In the genomic region with DNA sequence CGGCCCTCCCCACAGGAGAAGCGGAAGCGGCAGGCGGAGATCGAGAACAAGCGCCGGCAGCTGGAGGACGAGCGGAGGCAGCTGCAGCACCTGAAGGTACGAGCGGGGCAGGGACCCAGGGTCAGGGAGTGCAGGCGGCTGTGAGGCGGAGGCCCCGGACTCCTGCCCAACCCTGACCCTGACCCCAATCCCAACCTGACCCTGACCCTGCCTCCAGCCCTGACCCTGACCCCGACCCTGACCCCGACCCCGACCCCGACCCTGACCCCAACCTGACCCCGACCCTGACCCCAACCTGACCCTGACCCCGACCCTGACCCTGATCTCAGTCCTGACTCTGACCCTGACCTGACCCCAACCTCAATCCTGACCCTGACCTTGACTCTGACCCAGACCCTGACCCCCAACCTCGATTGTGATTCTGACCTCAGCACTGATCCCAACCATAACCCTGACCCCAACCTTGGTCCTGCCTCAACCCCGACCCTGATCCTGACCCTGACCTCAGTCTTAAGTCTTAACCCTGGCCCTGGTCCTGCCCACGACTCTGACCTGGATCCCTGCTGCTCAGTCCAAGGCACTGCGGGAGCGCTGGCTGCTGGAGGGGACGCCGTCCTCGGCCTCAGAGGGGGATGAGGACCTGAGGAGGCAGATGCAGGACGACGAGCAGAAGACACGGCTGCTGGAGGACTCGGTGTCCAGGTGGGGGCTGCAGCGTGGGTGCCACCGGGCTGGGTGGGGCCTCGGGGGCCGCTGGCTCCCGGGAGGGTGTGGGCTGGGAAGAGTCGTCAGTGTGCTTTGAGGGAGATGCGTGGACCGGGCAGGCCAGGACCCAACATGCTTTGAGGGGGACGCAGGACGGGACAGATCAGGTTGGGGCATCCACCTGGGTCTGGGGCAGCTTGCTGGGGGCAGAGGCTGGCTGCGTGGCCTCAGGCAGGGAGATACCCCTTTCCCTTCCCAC, we compare ENCODE assay signal across 20 cellular contexts. TPM values are rescaled to one million over a fixed set of nuclear protein-coding genes. Genes with fewer than 3 reads are reported as not detected.
A peak's percentile ranks its signal among the peaks of the same experiment; 100 is the strongest.
DNase-seq lines count a peak whose midpoint lies in the region; TF ChIP-seq lines count a peak whose summit lies in the region.
"Had no signal": no experiment of that assay in that cellular context is flagged by ENCODE, and none has a peak within 500 bp of the region (broad histone marks: within the 10 kb centered on the region; RNA-seq: fewer than 3 reads in every experiment).

No MANE protein-coding gene starts in this region.

- H3K27me3 Mint-ChIP-seq in nephron progenitor cell (ENCODE audit: low read depth, poor library complexity), result peaks cover 3% of the 10 kb centered on the region
- no peaks in the 10 kb centered on the region for H3K27me3 Mint-ChIP-seq in Calu3 (ENCODE audit: unreplicated experiment)
- H3K27me3 Mint-ChIP-seq: activated CD4-positive, alpha-beta T cell treated with anti-CD3 and anti-CD28 coated beads, Interleukin-2, amount 10 ng/mL, durations not matched to agents 24 days and 14 days; activated naive CD8-positive, alpha-beta T cell had no signal

- H3K9me3 ChIP-seq in left ventricle myocardium inferior (replicated peaks), result no peaks in the 10 kb centered on the region
- H3K9me3 ChIP-seq in skeletal muscle tissue (ENCODE audit: control insufficient read depth in 3 of 3, low read length in 3 of 3), result no peaks in the 10 kb centered on the region
- H3K9me3 ChIP-seq: MG63, prostate gland, thoracic aorta had no signal

- no peak overlapping the region for H3K27ac Mint-ChIP-seq in nephron progenitor cell
- H3K27ac Mint-ChIP-seq in Calu3 (ENCODE audit: unreplicated experiment), result no peak overlapping the region
- H3K27ac Mint-ChIP-seq: activated CD4-positive, alpha-beta T cell treated with anti-CD3 and anti-CD28 coated beads, Interleukin-2, amount 10 ng/mL, durations not matched to agents 24 days and 14 days; activated naive CD8-positive, alpha-beta T cell had no signal

- CTCF ChIA-PET in Calu3 (lab: Charles Lee), result no interaction called here

- H3K36me3 Mint-ChIP-seq in nephron progenitor cell (ENCODE audit: low read depth), result peaks cover 13% of the 10 kb centered on the region
- H3K36me3 Mint-ChIP-seq in Calu3 (ENCODE audit: insufficient read depth, unreplicated experiment), result peaks cover 8% of the 10 kb centered on the region
- H3K36me3 Mint-ChIP-seq: activated naive CD8-positive, alpha-beta T cell had no signal

- H3K4me3 ChIP-seq in H7 (ENCODE audit: insufficient read depth, low read depth, low read length), result no peak overlapping the region
- peak overlapping the region; percentile 3 for H3K4me3 ChIP-seq in left ventricle myocardium inferior
- no peak overlapping the region for H3K4me3 ChIP-seq in skeletal muscle tissue (ENCODE audit: low read length in 3 of 3)
- H3K4me3 ChIP-seq: hepatocyte, MG63, prostate gland, thoracic aorta had no signal

- DNase-seq in H7 (peak; percentile 51), caudate nucleus (lab: John Stamatoyannopoulos, UW) (peak in 2 of 61 donors; percentile 18 to 30), left ventricle myocardium inferior (no peak), nephron progenitor cell (no peak), globus pallidus (ENCODE audit: low spot score) (no peak), posterior vena cava (ENCODE audit: low spot score) (no peak), Calu3 (no peak)
- DNase-seq: activated CD4-positive, alpha-beta T cell treated with anti-CD3 and anti-CD28 coated beads, Interleukin-2, amount 10 ng/mL, durations not matched to agents 24 days and 14 days; activated T-cell treated with anti-CD3 and anti-CD28 coated beads, Interleukin-2, amount 50 U/mL, for 1 hour; cerebellar nuclear complex; kidney glomerular epithelial cell; MG63; NCI-H2107; SIG-M5; T-helper 9 cell had no signal

- H3K9ac ChIP-seq in skeletal muscle tissue (ENCODE audit: low read depth in 1 of 3, low read length in 3 of 3), result peak overlapping the region in 1 of 3 donors; percentile 54

- no peak overlapping the region for H3K4me3 Mint-ChIP-seq in nephron progenitor cell
- no peak overlapping the region for H3K4me3 Mint-ChIP-seq in Calu3 (ENCODE audit: low read depth, unreplicated experiment)
- H3K4me3 Mint-ChIP-seq: activated CD4-positive, alpha-beta T cell treated with anti-CD3 and anti-CD28 coated beads, Interleukin-2, amount 10 ng/mL, durations not matched to agents 24 days and 14 days; activated naive CD8-positive, alpha-beta T cell had no signal

- H3K36me3 ChIP-seq in H7 (replicated peaks; ENCODE audit: control insufficient read depth, insufficient read depth, low read length), result no peaks in the 10 kb centered on the region
- H3K36me3 ChIP-seq in left ventricle myocardium inferior, result peaks cover 14% of the 10 kb centered on the region
- peaks cover 0 to 3% (median 0%) of the 10 kb centered on the region in 3 donors for H3K36me3 ChIP-seq in skeletal muscle tissue (ENCODE audit: control insufficient read depth in 3 of 3, insufficient read depth in 3 of 3, low read length in 3 of 3)
- H3K36me3 ChIP-seq: MG63, prostate gland, thoracic aorta had no signal

- TF ChIP-seq CTCF in left ventricle myocardium inferior (IDR thresholded peaks at IDR 0.05; ENCODE audit: borderline replicate concordance) (no peak), nephron progenitor cell (IDR thresholded peaks at IDR 0.05) (no peak), Calu3 (IDR thresholded peaks at IDR 0.05; ENCODE audit: unreplicated experiment) (no peak)

- H3K4me1 Mint-ChIP-seq in nephron progenitor cell (peaks cover 8% of the 10 kb centered on the region), Calu3 (ENCODE audit: low read depth, unreplicated experiment) (no peaks in the 10 kb centered on the region)
- H3K4me1 Mint-ChIP-seq: activated CD4-positive, alpha-beta T cell treated with anti-CD3 and anti-CD28 coated beads, Interleukin-2, amount 10 ng/mL, durations not matched to agents 24 days and 14 days had no signal

- H3K9me3 Mint-ChIP-seq in nephron progenitor cell (no peaks in the 10 kb centered on the region), Calu3 (ENCODE audit: low read depth, unreplicated experiment) (no peaks in the 10 kb centered on the region)
- H3K9me3 Mint-ChIP-seq: activated CD4-positive, alpha-beta T cell treated with anti-CD3 and anti-CD28 coated beads, Interleukin-2, amount 10 ng/mL, durations not matched to agents 24 days and 14 days had no signal

- peaks cover 52% of the 10 kb centered on the region for H3K4me1 ChIP-seq in left ventricle myocardium inferior
- H3K4me1 ChIP-seq in skeletal muscle tissue (ENCODE audit: control insufficient read depth in 3 of 3, insufficient read depth in 3 of 3, low read length in 3 of 3), result peaks cover 8 to 13% (median 10%) of the 10 kb centered on the region in 3 donors
- H3K4me1 ChIP-seq: prostate gland had no signal

- H3K27ac ChIP-seq in caudate nucleus (ENCODE audit: low read depth, low read length) (peak overlapping the region; percentile 36), left ventricle myocardium inferior (replicated peaks) (peak overlapping the region; percentile 92), skeletal muscle tissue (ENCODE audit: low read depth, low read length) (peak overlapping the region; percentile 75)
- H3K27ac ChIP-seq: hepatocyte, thoracic aorta had no signal

- no peaks in the 10 kb centered on the region for H3K27me3 ChIP-seq in H7 (ENCODE audit: control insufficient read depth, insufficient read depth, low read length)
- H3K27me3 ChIP-seq in left ventricle myocardium inferior (ENCODE audit: low read depth), result peaks cover 4% of the 10 kb centered on the region
- peaks cover 2 to 17% (median 12%) of the 10 kb centered on the region in 3 donors for H3K27me3 ChIP-seq in skeletal muscle tissue (ENCODE audit: control insufficient read depth in 3 of 3, insufficient read depth in 3 of 3, low read length in 3 of 3)
- H3K27me3 ChIP-seq: hepatocyte, MG63 had no signal

- BruUV-seq in Calu3 (replicated peaks; lab: Mats Ljungman, UMichigan), result no TSS peak

- intact Hi-C loops in left ventricle myocardium inferior (cut with micrococcal nuclease) (no loop called here), posterior vena cava (cut with DNase I) (loop anchor here in 1 of 2 donors (10.0 kb wide), 1 partner anchor 142 kb away; a partner anchor contains a TSS), Calu3 (cut with micrococcal nuclease; ENCODE audit: unreplicated experiment) (no loop called here)

RNA-seq across cellular contexts. Expression of a gene that starts 18.5 kb away (rescaled TPM):
- total RNA-seq in H7 (2014; rRNA removed; shearing (Covaris generic)), result 28.7 and 34.6 TPM in 2 replicates
- total RNA-seq in left ventricle myocardium inferior (26.8 TPM), skeletal muscle tissue (13.0 TPM), posterior vena cava (100 to 1,000 TPM in 1 of 2 donors, 10 to 100 TPM in 1; 89.6 to 128 TPM), Calu3 (2022) (0.56 and 0.83 TPM in 2 replicates)
- total RNA-seq: activated CD4-positive, alpha-beta T cell treated with anti-CD3 and anti-CD28 coated beads, Interleukin-2, amount 10 ng/mL, durations not matched to agents 24 days and 14 days had no signal

RNA-seq across cellular contexts. Expression of a gene that starts 23.6 kb away (rescaled TPM):
- total RNA-seq in H7 (2014; rRNA removed; shearing (Covaris generic)), result 0.11 and 0.31 TPM in 2 replicates
- not detected for total RNA-seq in left ventricle myocardium inferior
- not detected for total RNA-seq in skeletal muscle tissue
- under 1 TPM in 1 of 2 donors, not detected in 1; 0.14 TPM for total RNA-seq in posterior vena cava
- total RNA-seq in Calu3 (2022), result 73.9 and 90.5 TPM in 2 replicates
- total RNA-seq: activated CD4-positive, alpha-beta T cell treated with anti-CD3 and anti-CD28 coated beads, Interleukin-2, amount 10 ng/mL, durations not matched to agents 24 days and 14 days had no signal

RNA-seq across cellular contexts. Expression of a gene that starts 32.0 kb away (rescaled TPM):
- not detected in 2 replicates for total RNA-seq in H7 (2014; rRNA removed; shearing (Covaris generic))
- total RNA-seq in left ventricle myocardium inferior (not detected), skeletal muscle tissue (not detected), posterior vena cava (not detected), Calu3 (2022) (not detected in 2 replicates)
- total RNA-seq: activated CD4-positive, alpha-beta T cell treated with anti-CD3 and anti-CD28 coated beads, Interleukin-2, amount 10 ng/mL, durations not matched to agents 24 days and 14 days; thoracic aorta had no signal

RNA-seq across cellular contexts. Expression of a gene that starts 51.1 kb away (rescaled TPM):
- 7.4 and 9.7 TPM in 2 replicates for total RNA-seq in H7 (2014; rRNA removed; shearing (Covaris generic))
- total RNA-seq in left ventricle myocardium inferior (56.1 TPM), skeletal muscle tissue (7.3 TPM), posterior vena cava (100 to 1,000 TPM; 234 to 270 TPM), Calu3 (2022) (6.9 and 7.1 TPM in 2 replicates)

Comparison
In these comparisons a context has a peak if more than half of its experiments do, and no peak if none do; other contexts are left out.
1. H3K27ac ChIP-seq: peak in every context shown above with its lines; median percentile 92 in left ventricle myocardium inferior; 75 in skeletal muscle tissue; 36 in caudate nucleus.
2. RNA of a gene that starts 23.6 kb away (total RNA-seq): 73.9 to 90.5 TPM in Calu3; 0.11 to 0.31 TPM in H7, 0.14 TPM in posterior vena cava, not detected in left ventricle myocardium inferior (single experiment) and not detected in skeletal muscle tissue (single experiment); every median in the first group is over 10 times any median in the second.